ENCODE assay signal across 5 cellular contexts in genomic region chr3:39760325-39760724, GRCh38.
"Had no signal": no experiment of that assay in that cellular context is flagged by ENCODE, and none has a peak within 500 bp of the region (broad histone marks: within the 10 kb centered on the region; RNA-seq: fewer than 3 reads in every experiment).

No MANE protein-coding gene starts in this region.

- H3K27ac ChIP-seq: HL-60, KMS-11 had no signal

- DNase-seq: KBM-7, KG1 had no signal

- H3K9ac ChIP-seq: KMS-11 had no signal

- H3K4me2 ChIP-seq: KMS-11 had no signal

- FAIRE-seq: HTR-8/SVneo had no signal
